12 cellular contexts compared by ENCODE assay signal in the genomic region with DNA sequence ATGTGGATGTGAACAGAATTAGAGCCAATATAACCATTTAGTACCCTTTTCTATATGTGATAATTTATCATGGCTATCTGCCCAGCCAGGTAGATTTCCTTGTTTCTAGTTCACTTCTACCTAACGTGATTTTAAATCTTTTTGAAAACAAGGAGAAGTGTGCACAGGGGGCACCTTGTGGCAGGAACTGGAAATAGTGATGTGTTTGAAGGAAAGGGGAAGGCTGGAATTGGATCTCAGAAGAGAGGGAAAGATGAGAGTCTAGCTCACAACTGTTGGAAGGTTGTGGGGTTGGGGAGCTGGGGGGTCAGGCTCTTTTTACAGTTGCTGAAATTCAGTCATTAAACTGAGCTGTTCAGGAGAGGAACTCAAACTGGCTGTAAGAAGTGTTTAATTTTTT.
DNase-seq lines count a peak whose midpoint lies in the region; ATAC-seq and TF ChIP-seq lines count a peak whose summit lies in the region.
"Had no signal": no experiment of that assay in that cellular context is flagged by ENCODE, and none has a peak within 500 bp of the region (broad histone marks: within the 10 kb centered on the region; RNA-seq: fewer than 3 reads in every experiment).

No MANE protein-coding gene starts in this region.

- H3K36me3 ChIP-seq in body of pancreas (replicated peaks in 1 of 2; ENCODE audit: insufficient read depth in 1 of 2, low read depth in 2 of 2): no peaks in the 10 kb centered on the region
- H3K36me3 ChIP-seq in liver (ENCODE audit: control insufficient read depth in 4 of 4, insufficient read depth in 3 of 4, low read depth in 1 of 4, low read length in 3 of 4): no peaks in the 10 kb centered on the region

- peak in 6 of 7 experiments; percentile 37 to 65 (median 57) for TF ChIP-seq CTCF in body of pancreas (IDR thresholded peaks at IDR 0.05)
- peak; percentile 40 for TF ChIP-seq CTCF in liver (IDR thresholded peaks at IDR 0.05; ENCODE audit: low read depth, low read length, missing input control)
- TF ChIP-seq CTCF in omental fat pad (IDR thresholded peaks at IDR 0.05): no peak

- no peaks in the 10 kb centered on the region for H3K4me1 Mint-ChIP-seq in stimulated activated effector memory CD8-positive, alpha-beta T cell treated with anti-CD3 and anti-CD28 coated beads, Interleukin-12 subunit alpha, Interleukin-12 subunit beta, amount 100 ng/mL, for 72 hours
- H3K4me1 Mint-ChIP-seq: naive B cell had no signal

- H3K27ac ChIP-seq in body of pancreas: peak overlapping the region in 1 of 4 donors; percentile 63
- no peak overlapping the region for H3K27ac ChIP-seq in liver (ENCODE audit: low read depth in 1 of 2, low read length in 2 of 2)
- H3K27ac ChIP-seq: epithelial cell of prostate had no signal

- no peak overlapping the region for H3K27ac Mint-ChIP-seq in stimulated activated effector memory CD8-positive, alpha-beta T cell treated with anti-CD3 and anti-CD28 coated beads, Interleukin-12 subunit alpha, Interleukin-12 subunit beta, amount 100 ng/mL, for 72 hours

- H3K9me3 Mint-ChIP-seq in stimulated activated effector memory CD8-positive, alpha-beta T cell treated with anti-CD3 and anti-CD28 coated beads, Interleukin-12 subunit alpha, Interleukin-12 subunit beta, amount 100 ng/mL, for 72 hours: peaks cover 2% of the 10 kb centered on the region

- peaks cover 48% of the 10 kb centered on the region for H3K4me1 ChIP-seq in body of pancreas
- H3K4me1 ChIP-seq in liver (ENCODE audit: control insufficient read depth in 4 of 4, insufficient read depth in 4 of 4, low read length in 3 of 4): no peaks in the 10 kb centered on the region

- no peaks in the 10 kb centered on the region for H3K36me3 Mint-ChIP-seq in stimulated activated effector memory CD8-positive, alpha-beta T cell treated with anti-CD3 and anti-CD28 coated beads, Interleukin-12 subunit alpha, Interleukin-12 subunit beta, amount 100 ng/mL, for 72 hours
- H3K36me3 Mint-ChIP-seq: naive B cell had no signal

- TF ChIP-seq RAD21 in liver (IDR thresholded peaks at IDR 0.05): peak; percentile 72 to 76

- no peaks in the 10 kb centered on the region for H3K27me3 ChIP-seq in body of pancreas
- H3K27me3 ChIP-seq in liver (ENCODE audit: control insufficient read depth in 4 of 4, insufficient read depth in 4 of 4, low read length in 3 of 4): no peaks in the 10 kb centered on the region

- ATAC-seq in body of pancreas (peak; percentile 47), GM18498 (IDR thresholded peaks at IDR 0.05; ENCODE audit: unreplicated experiment) (no peak), omental fat pad (ENCODE audit: low FRiP score) (no peak)
- ATAC-seq in stimulated activated effector memory CD8-positive, alpha-beta T cell treated with anti-CD3 and anti-CD28 coated beads, Interleukin-12 subunit alpha, Interleukin-12 subunit beta, amount 100 ng/mL, for 72 hours: no peak

- intact Hi-C loops in body of pancreas (cut with DNase I): no loop called here

- H3K4me3 ChIP-seq in body of pancreas: no peak overlapping the region
- no peak overlapping the region for H3K4me3 ChIP-seq in liver (ENCODE audit: low read depth in 1 of 3, low read length in 3 of 3)

- no peak overlapping the region for H3K9ac ChIP-seq in liver (ENCODE audit: low read depth in 1 of 2, low read length in 2 of 2)

- DNase-seq in COR-L47 (lab: John Stamatoyannopoulos, UW): peak; percentile 46
- peak; percentile 3 for DNase-seq in HT1080 (ENCODE audit: low read depth)
- peak in 3 of 4 donors; percentile 44 to 61 (median 49) for DNase-seq in body of pancreas
- no peak for DNase-seq in stimulated activated effector memory CD8-positive, alpha-beta T cell treated with anti-CD3 and anti-CD28 coated beads, Interleukin-12 subunit alpha, Interleukin-12 subunit beta, amount 100 ng/mL, for 72 hours (ENCODE audit: low spot score in 2 of 2)
- no peak for DNase-seq in UCSD-AML1 (lab: John Stamatoyannopoulos, UW; ENCODE audit: unreplicated experiment)
- no peak for DNase-seq in omental fat pad (ENCODE audit: low spot score)
- DNase-seq: GDM1, naive B cell, NCI-H1436 treated with DMSO at 0.1 percent for 48 hours had no signal

- H3K4me3 Mint-ChIP-seq in stimulated activated effector memory CD8-positive, alpha-beta T cell treated with anti-CD3 and anti-CD28 coated beads, Interleukin-12 subunit alpha, Interleukin-12 subunit beta, amount 100 ng/mL, for 72 hours: no peak overlapping the region
- H3K4me3 Mint-ChIP-seq: naive B cell had no signal

- TF ChIP-seq POLR2A in body of pancreas (IDR thresholded peaks at IDR 0.05): no peak

- WGBS in body of pancreas, 2 donors: 3 to 9% methylated on average over 1 of the region's 1 CpG
- 7% methylated on average over 1 of the region's 1 CpG for WGBS in liver

- H3K9me3 ChIP-seq in body of pancreas (peaks cover 0 to 2% (median 0%) of the 10 kb centered on the region in 3 donors), liver (ENCODE audit: control insufficient read depth in 4 of 4, low read length in 3 of 4) (no peaks in the 10 kb centered on the region)

TF ChIP-seq in liver, 16 proteins besides CTCF, POLR2A, EP300 and RAD21:
- no peak for TF ChIP-seq HNF4A (conservative IDR thresholded peaks at IDR 0.05)
- TF ChIP-seq GABPA (IDR thresholded peaks at IDR 0.05 in 1 of 2, conservative IDR thresholded peaks at IDR 0.05 in 1 of 2): no peak
- no peak for TF ChIP-seq RXRA (IDR thresholded peaks at IDR 0.05)
- TF ChIP-seq, protein P1, sequence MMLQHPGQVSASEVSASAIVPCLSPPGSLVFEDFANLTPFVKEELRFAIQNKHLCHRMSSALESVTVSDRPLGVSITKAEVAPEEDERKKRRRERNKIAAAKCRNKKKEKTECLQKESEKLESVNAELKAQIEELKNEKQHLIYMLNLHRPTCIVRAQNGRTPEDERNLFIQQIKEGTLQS (IDR thresholded peaks at IDR 0.05): no peak
- TF ChIP-seq FOXA2 (IDR thresholded peaks at IDR 0.05): no peak
- TF ChIP-seq HNF4G (IDR thresholded peaks at IDR 0.05): no peak
- no peak for TF ChIP-seq YY1 (IDR thresholded peaks at IDR 0.05)
- TF ChIP-seq, protein P2, sequence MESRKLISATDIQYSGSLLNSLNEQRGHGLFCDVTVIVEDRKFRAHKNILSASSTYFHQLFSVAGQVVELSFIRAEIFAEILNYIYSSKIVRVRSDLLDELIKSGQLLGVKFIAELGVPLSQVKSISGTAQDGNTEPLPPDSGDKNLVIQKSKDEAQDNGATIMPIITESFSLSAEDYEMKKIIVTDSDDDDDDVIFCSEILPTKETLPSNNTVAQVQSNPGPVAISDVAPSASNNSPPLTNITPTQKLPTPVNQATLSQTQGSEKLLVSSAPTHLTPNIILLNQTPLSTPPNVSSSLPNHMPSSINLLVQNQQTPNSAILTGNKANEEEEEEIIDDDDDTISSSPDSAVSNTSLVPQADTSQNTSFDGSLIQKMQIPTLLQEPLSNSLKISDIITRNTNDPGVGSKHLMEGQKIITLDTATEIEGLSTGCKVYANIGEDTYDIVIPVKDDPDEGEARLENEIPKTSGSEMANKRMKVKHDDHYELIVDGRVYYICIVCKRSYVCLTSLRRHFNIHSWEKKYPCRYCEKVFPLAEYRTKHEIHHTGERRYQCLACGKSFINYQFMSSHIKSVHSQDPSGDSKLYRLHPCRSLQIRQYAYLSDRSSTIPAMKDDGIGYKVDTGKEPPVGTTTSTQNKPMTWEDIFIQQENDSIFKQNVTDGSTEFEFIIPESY (IDR thresholded peaks at IDR 0.05): no peak
- TF ChIP-seq, protein P3, sequence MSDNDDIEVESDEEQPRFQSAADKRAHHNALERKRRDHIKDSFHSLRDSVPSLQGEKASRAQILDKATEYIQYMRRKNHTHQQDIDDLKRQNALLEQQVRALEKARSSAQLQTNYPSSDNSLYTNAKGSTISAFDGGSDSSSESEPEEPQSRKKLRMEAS (IDR thresholded peaks at IDR 0.05): no peak
- no peak for TF ChIP-seq JUND (IDR thresholded peaks at IDR 0.05)
- no peak for TF ChIP-seq NR2F2 (IDR thresholded peaks at IDR 0.05)
- TF ChIP-seq, protein P4, sequence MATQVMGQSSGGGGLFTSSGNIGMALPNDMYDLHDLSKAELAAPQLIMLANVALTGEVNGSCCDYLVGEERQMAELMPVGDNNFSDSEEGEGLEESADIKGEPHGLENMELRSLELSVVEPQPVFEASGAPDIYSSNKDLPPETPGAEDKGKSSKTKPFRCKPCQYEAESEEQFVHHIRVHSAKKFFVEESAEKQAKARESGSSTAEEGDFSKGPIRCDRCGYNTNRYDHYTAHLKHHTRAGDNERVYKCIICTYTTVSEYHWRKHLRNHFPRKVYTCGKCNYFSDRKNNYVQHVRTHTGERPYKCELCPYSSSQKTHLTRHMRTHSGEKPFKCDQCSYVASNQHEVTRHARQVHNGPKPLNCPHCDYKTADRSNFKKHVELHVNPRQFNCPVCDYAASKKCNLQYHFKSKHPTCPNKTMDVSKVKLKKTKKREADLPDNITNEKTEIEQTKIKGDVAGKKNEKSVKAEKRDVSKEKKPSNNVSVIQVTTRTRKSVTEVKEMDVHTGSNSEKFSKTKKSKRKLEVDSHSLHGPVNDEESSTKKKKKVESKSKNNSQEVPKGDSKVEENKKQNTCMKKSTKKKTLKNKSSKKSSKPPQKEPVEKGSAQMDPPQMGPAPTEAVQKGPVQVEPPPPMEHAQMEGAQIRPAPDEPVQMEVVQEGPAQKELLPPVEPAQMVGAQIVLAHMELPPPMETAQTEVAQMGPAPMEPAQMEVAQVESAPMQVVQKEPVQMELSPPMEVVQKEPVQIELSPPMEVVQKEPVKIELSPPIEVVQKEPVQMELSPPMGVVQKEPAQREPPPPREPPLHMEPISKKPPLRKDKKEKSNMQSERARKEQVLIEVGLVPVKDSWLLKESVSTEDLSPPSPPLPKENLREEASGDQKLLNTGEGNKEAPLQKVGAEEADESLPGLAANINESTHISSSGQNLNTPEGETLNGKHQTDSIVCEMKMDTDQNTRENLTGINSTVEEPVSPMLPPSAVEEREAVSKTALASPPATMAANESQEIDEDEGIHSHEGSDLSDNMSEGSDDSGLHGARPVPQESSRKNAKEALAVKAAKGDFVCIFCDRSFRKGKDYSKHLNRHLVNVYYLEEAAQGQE (IDR thresholded peaks at IDR 0.05): no peak
- TF ChIP-seq FOXA1 (IDR thresholded peaks at IDR 0.05): no peak
- TF ChIP-seq EGR1 (IDR thresholded peaks at IDR 0.05; ENCODE audit: low read depth in 2 of 2): no peak
- no peak for TF ChIP-seq TAF1 (conservative IDR thresholded peaks at IDR 0.05)
- TF ChIP-seq SP1 (IDR thresholded peaks at IDR 0.05): no peak

Comparison
In these comparisons a context has a peak if more than half of its experiments do, and no peak if none do; other contexts are left out.
1. DNase-seq: peak in COR-L47 (single experiment), HT1080 (single experiment) and body of pancreas (3 of 4); none in stimulated activated effector memory CD8-positive, alpha-beta T cell treated with anti-CD3 and anti-CD28 coated beads, Interleukin-12 subunit alpha, Interleukin-12 subunit beta, amount 100 ng/mL, for 72 hours (0 of 2), UCSD-AML1 (single experiment) and omental fat pad (single experiment).
2. CTCF ChIP-seq: peak in body of pancreas (6 of 7) and liver (single experiment); none in omental fat pad (0 of 3).